In the genomic region with DNA sequence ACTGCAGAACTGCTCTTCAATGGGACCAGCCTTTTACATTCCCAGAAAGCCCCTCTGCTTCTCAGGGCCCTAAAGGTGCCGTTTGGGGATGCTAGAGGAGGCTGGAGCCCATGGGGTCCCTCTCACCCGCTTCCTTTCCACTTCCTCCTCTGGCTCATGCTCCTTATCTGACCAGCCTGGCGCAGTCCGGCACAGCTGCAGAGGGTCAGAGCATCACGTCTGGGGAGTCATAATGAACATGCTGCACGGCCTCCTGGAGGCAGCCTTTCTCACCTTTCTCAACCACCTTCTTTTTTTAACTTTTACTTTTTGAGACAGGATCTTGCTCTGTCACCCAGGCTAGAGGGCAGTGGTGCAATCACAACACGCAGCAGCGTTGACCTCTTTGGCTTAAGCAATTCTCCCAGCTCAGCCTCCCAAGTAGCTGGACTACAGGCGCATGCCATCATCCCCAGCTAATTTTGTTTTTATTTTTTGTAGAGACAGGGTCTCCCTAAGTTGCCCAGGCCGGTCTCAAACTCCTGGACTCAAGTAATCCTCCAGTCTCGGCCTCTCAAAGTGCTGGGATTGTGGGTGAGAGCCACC, we compare ENCODE assay signal across 14 cellular contexts. TPM values are rescaled to one million over a fixed set of nuclear protein-coding genes. Genes with fewer than 3 reads are reported as not detected.
DNase-seq lines count a peak whose midpoint lies in the region; ATAC-seq, FAIRE-seq and TF ChIP-seq lines count a peak whose summit lies in the region.
"Had no signal": no experiment of that assay in that cellular context is flagged by ENCODE, and none has a peak within 500 bp of the region (broad histone marks: within the 10 kb centered on the region; RNA-seq: fewer than 3 reads in every experiment).

No MANE protein-coding gene starts in this region.

- H3K4me2 ChIP-seq in BLaER1 treated with 17β-estradiol and CSF1 and Interleukin-3, amounts not matched to agents 10 nM and 100 nM, result peak overlapping the region; percentile 39 to 72 (median 60)

- no peak for DNase-seq in GM12891 (ENCODE audit: insufficient read length, low spot score)
- DNase-seq in SKM-1 (lab: John Stamatoyannopoulos, UW; ENCODE audit: unreplicated experiment), result peak; percentile 28
- peak; percentile 45 for DNase-seq in kidney
- DNase-seq in NCI-H1092 treated with DMSO at 0.1 percent for 48 hours (lab: John Stamatoyannopoulos, UW), result no peak
- DNase-seq in brain microvascular endothelial cell, result no peak
- DNase-seq in glomerular visceral epithelial cell (ENCODE audit: extremely low spot score), result no peak
- DNase-seq: activated gamma-delta T cell treated with Interleukin-2 at 50 U/mL for 16 hours, dermis blood vessel endothelial cell, foreskin keratinocyte, NCI-H345 had no signal

- 0 out of 22 replicates have a peak overlapping the region, but pooled peaks of 1 of the 11 experiments have one; percentile 55 for H3K9ac ChIP-seq in BLaER1 treated with 17β-estradiol and CSF1 and Interleukin-3, amounts not matched to agents 10 nM and 100 nM
- H3K9ac ChIP-seq in kidney (ENCODE audit: low read length in 2 of 2), result no peak overlapping the region

- TF ChIP-seq CTCF in kidney (IDR thresholded peaks at IDR 0.05; ENCODE audit: borderline replicate concordance, extremely low read depth, insufficient read depth) (no peak), brain microvascular endothelial cell (IDR thresholded peaks at IDR 0.05; ENCODE audit: low read depth, low read length, missing control alignments) (no peak)

- FAIRE-seq in GM12891 (lab: Jason Lieb, UNC) (no peak), kidney (lab: Jason Lieb, UNC) (no peak)

- peaks cover 0 to 3% (median 0%) of the 10 kb centered on the region in 11 experiments; a peak in 2 of 22 replicates for H4K20me1 ChIP-seq in BLaER1 treated with 17β-estradiol and CSF1 and Interleukin-3, amounts not matched to agents 10 nM and 100 nM

- H3K27ac ChIP-seq in BLaER1 treated with 17β-estradiol and CSF1 and Interleukin-3, amounts not matched to agents 10 nM and 100 nM, result peak overlapping the region in 1 of 11 experiments; percentile 47; a peak in 2 of 22 replicates
- no peak overlapping the region for H3K27ac ChIP-seq in kidney (ENCODE audit: low read depth in 2 of 2, low read length in 2 of 2)
- no peak overlapping the region for H3K27ac ChIP-seq in brain microvascular endothelial cell
- H3K27ac ChIP-seq: foreskin keratinocyte, neutrophil had no signal

- H3K36me3 ChIP-seq in BLaER1 treated with 17β-estradiol and CSF1 and Interleukin-3, amounts not matched to agents 10 nM and 100 nM, result no peaks in the 10 kb centered on the region
- H3K36me3 ChIP-seq in kidney (ENCODE audit: control insufficient read depth in 1 of 2, insufficient read depth in 2 of 2, low read length in 2 of 2), result no peaks in the 10 kb centered on the region
- no peaks in the 10 kb centered on the region for H3K36me3 ChIP-seq in brain microvascular endothelial cell (replicated peaks)
- H3K36me3 ChIP-seq: neutrophil had no signal

- no peak overlapping the region for H3K4me3 ChIP-seq in BLaER1 treated with 17β-estradiol and CSF1 and Interleukin-3, amounts not matched to agents 10 nM and 100 nM
- H3K4me3 ChIP-seq in kidney (ENCODE audit: low read length in 2 of 2), result no peak overlapping the region
- no peak overlapping the region for H3K4me3 ChIP-seq in brain microvascular endothelial cell (ENCODE audit: low read depth, low read length)

- H3K4me1 ChIP-seq in BLaER1 treated with 17β-estradiol and CSF1 and Interleukin-3, amounts not matched to agents 10 nM and 100 nM, result peaks cover 43 to 72% (median 52%) of the 10 kb centered on the region in 10 experiments
- H3K4me1 ChIP-seq in kidney (ENCODE audit: control insufficient read depth in 1 of 2, insufficient read depth in 1 of 2, low read depth in 1 of 2, low read length in 2 of 2), result peaks cover 0 to 10% of the 10 kb centered on the region in 2 donors
- H3K4me1 ChIP-seq: foreskin keratinocyte had no signal

- intact Hi-C loops in kidney (cut with DNase I), result no loop called here

- peaks cover 0 to 11% (median 0%) of the 10 kb centered on the region in 11 experiments; a peak in 5 of 22 replicates for H3K27me3 ChIP-seq in BLaER1 treated with 17β-estradiol and CSF1 and Interleukin-3, amounts not matched to agents 10 nM and 100 nM
- no peaks in the 10 kb centered on the region for H3K27me3 ChIP-seq in brain microvascular endothelial cell (replicated peaks)

- H3K9me3 ChIP-seq in BLaER1 treated with 17β-estradiol and CSF1 and Interleukin-3, amounts not matched to agents 10 nM and 100 nM (replicated peaks in 1 of 11), result no peaks in the 10 kb centered on the region
- H3K9me3 ChIP-seq in kidney (ENCODE audit: control insufficient read depth in 1 of 2, low read length in 2 of 2), result no peaks in the 10 kb centered on the region
- H3K9me3 ChIP-seq: neutrophil had no signal

- in situ Hi-C loops in brain microvascular endothelial cell (cut with HindIII; ENCODE audit: low pct_ligation_motif_present, low sequenced_read_pairs), result no loop called here

- no peak for TF ChIP-seq POLR2A in GM12891 (IDR thresholded peaks at IDR 0.05; ENCODE audit: low read depth, low read length)

- ATAC-seq in GM21526 (IDR thresholded peaks at IDR 0.05; ENCODE audit: low FRiP score, unreplicated experiment), result no peak
- ATAC-seq: Right ventricle myocardium inferior had no signal

TF ChIP-seq in GM12891, 5 proteins besides CTCF, POLR2A, EP300 and RAD21:
- TF ChIP-seq PAX5 (IDR thresholded peaks at IDR 0.05; ENCODE audit: insufficient read depth, low read length, severe bottlenecking) (no peak), SPI1 (IDR thresholded peaks at IDR 0.05; ENCODE audit: low read depth, low read length) (peak; percentile 63), POLR2AphosphoS5 (IDR thresholded peaks at IDR 0.05; ENCODE audit: low read depth, low read length) (no peak)

RNA-seq across cellular contexts. Expression of gene TCF7, which starts 15.1 kb away (rescaled TPM):
- 55.8 TPM for polyA plus RNA-seq in GM12891 (2012; ENCODE audit: low read depth, missing spikeins)
- 15.6 TPM for total RNA-seq in kidney
- polyA plus RNA-seq in kidney (ENCODE audit: insufficient read depth, low read depth, low replicate concordance), result 1.2 TPM

Comparison
In these comparisons a context has a peak if more than half of its experiments do, and no peak if none do; other contexts are left out.
1. DNase-seq: peak in SKM-1 (single experiment) and kidney (single experiment); none in GM12891 (single experiment), NCI-H1092 treated with DMSO at 0.1 percent for 48 hours (single experiment), brain microvascular endothelial cell (single experiment) and glomerular visceral epithelial cell (single experiment).